Comparison of ENCODE assay signal across 1 cellular context in the genomic region with DNA sequence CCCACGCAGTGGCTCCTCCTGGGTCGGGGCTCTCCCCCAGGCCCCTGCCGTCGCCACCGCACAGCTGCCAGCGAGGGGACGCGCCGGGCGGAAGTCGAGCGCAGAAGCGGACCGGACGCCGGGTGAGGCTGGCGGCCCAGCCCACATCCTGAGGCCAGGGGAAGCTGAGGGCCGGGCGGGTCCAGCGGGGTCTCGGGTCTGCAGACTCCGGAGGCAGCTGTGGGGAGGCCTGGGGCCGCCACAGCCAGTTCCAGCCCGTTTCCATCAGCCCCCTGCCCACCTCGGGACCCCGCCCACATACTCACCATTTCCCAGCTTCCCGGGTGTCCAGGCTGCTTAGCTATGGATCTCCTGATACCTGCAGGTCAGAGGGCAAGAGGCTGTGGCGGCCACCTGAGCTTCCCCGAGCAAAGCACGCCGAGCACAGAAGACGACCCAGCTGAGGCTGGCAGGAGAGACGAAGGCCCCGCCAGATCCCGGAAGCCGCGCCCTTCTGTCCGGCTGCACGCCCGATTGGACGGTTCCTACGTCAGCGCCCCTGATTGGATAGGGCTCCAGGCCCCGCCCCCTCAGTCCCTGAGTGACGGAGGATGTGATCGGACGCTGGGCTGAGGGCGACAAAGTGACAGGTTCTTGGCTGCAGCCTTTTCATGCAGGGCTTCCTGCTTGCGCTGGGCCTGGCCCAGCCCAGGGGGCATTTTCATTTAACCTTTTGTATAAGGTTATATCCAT.
TF ChIP-seq lines count a peak whose summit lies in the region.

No MANE protein-coding gene starts in this region.

TF ChIP-seq in K562, 482 proteins besides CTCF, POLR2A, EP300 and RAD21 (continued from another document and continues in another):
- TF ChIP-seq, protein P1, sequence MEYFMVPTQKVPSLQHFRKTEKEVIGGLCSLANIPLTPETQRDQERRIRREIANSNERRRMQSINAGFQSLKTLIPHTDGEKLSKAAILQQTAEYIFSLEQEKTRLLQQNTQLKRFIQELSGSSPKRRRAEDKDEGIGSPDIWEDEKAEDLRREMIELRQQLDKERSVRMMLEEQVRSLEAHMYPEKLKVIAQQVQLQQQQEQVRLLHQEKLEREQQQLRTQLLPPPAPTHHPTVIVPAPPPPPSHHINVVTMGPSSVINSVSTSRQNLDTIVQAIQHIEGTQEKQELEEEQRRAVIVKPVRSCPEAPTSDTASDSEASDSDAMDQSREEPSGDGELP (CRISPR knock-in tag; IDR thresholded peaks at IDR 0.05; ENCODE audit: borderline replicate concordance): peak; percentile 98
- no peak for TF ChIP-seq SMAD2 (IDR thresholded peaks at IDR 0.05; ENCODE audit: low read depth, low read length)
- 0 out of 2 replicates have a peak, but pooled peaks have one; percentile 35 for TF ChIP-seq ESRRA (IDR thresholded peaks at IDR 0.05; ENCODE audit: borderline replicate concordance, low read depth)
- TF ChIP-seq, protein P2, sequence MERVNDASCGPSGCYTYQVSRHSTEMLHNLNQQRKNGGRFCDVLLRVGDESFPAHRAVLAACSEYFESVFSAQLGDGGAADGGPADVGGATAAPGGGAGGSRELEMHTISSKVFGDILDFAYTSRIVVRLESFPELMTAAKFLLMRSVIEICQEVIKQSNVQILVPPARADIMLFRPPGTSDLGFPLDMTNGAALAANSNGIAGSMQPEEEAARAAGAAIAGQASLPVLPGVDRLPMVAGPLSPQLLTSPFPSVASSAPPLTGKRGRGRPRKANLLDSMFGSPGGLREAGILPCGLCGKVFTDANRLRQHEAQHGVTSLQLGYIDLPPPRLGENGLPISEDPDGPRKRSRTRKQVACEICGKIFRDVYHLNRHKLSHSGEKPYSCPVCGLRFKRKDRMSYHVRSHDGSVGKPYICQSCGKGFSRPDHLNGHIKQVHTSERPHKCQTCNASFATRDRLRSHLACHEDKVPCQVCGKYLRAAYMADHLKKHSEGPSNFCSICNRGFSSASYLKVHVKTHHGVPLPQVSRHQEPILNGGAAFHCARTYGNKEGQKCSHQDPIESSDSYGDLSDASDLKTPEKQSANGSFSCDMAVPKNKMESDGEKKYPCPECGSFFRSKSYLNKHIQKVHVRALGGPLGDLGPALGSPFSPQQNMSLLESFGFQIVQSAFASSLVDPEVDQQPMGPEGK (CRISPR knock-in tag; IDR thresholded peaks at IDR 0.05; ENCODE audit: borderline replicate concordance): peak; percentile 52; the same call in 1 of the 2 replicates
- TF ChIP-seq, protein P3, sequence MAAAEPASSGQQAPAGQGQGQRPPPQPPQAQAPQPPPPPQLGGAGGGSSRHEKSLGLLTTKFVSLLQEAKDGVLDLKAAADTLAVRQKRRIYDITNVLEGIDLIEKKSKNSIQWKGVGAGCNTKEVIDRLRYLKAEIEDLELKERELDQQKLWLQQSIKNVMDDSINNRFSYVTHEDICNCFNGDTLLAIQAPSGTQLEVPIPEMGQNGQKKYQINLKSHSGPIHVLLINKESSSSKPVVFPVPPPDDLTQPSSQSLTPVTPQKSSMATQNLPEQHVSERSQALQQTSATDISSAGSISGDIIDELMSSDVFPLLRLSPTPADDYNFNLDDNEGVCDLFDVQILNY (CRISPR knock-in tag; IDR thresholded peaks at IDR 0.05): no peak
- TF ChIP-seq CREB1 (IDR thresholded peaks at IDR 0.05): peak; percentile 79
- TF ChIP-seq CREB1 (CRISPR knock-in tag; IDR thresholded peaks at IDR 0.05): peak; percentile 89
- TF ChIP-seq, protein P4, sequence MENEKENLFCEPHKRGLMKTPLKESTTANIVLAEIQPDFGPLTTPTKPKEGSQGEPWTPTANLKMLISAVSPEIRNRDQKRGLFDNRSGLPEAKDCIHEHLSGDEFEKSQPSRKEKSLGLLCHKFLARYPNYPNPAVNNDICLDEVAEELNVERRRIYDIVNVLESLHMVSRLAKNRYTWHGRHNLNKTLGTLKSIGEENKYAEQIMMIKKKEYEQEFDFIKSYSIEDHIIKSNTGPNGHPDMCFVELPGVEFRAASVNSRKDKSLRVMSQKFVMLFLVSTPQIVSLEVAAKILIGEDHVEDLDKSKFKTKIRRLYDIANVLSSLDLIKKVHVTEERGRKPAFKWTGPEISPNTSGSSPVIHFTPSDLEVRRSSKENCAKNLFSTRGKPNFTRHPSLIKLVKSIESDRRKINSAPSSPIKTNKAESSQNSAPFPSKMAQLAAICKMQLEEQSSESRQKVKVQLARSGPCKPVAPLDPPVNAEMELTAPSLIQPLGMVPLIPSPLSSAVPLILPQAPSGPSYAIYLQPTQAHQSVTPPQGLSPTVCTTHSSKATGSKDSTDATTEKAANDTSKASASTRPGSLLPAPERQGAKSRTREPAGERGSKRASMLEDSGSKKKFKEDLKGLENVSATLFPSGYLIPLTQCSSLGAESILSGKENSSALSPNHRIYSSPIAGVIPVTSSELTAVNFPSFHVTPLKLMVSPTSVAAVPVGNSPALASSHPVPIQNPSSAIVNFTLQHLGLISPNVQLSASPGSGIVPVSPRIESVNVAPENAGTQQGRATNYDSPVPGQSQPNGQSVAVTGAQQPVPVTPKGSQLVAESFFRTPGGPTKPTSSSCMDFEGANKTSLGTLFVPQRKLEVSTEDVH (IDR thresholded peaks at IDR 0.05; ENCODE audit: low read depth, partially characterized antibody): no peak
- TF ChIP-seq ZNF263 (CRISPR knock-in tag; IDR thresholded peaks at IDR 0.05; ENCODE audit: borderline replicate concordance): peak; percentile 62; the same call in 1 of the 2 replicates
- TF ChIP-seq E2F3 (CRISPR knock-in tag; IDR thresholded peaks at IDR 0.05): peak; percentile 55; the same call in 1 of the 2 replicates
- TF ChIP-seq FOXK1 (CRISPR knock-in tag; IDR thresholded peaks at IDR 0.05; ENCODE audit: borderline replicate concordance): peak; percentile 78; the same call in 1 of the 2 replicates
- TF ChIP-seq, protein P5, sequence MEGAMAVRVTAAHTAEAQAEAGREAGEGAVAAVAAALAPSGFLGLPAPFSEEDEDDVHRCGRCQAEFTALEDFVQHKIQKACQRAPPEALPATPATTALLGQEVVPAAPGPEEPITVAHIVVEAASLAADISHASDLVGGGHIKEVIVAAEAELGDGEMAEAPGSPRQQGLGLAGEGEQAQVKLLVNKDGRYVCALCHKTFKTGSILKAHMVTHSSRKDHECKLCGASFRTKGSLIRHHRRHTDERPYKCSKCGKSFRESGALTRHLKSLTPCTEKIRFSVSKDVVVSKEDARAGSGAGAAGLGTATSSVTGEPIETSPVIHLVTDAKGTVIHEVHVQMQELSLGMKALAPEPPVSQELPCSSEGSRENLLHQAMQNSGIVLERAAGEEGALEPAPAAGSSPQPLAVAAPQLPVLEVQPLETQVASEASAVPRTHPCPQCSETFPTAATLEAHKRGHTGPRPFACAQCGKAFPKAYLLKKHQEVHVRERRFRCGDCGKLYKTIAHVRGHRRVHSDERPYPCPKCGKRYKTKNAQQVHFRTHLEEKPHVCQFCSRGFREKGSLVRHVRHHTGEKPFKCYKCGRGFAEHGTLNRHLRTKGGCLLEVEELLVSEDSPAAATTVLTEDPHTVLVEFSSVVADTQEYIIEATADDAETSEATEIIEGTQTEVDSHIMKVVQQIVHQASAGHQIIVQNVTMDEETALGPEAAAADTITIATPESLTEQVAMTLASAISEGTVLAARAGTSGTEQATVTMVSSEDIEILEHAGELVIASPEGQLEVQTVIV (CRISPR knock-in tag; IDR thresholded peaks at IDR 0.05; ENCODE audit: borderline replicate concordance): peak; percentile 25; the same call in 1 of the 2 replicates
- TF ChIP-seq L3MBTL2 (IDR thresholded peaks at IDR 0.05): peak; percentile 84; the same call in 1 of the 2 replicates
- TF ChIP-seq ZNF224 (CRISPR knock-in tag; IDR thresholded peaks at IDR 0.05): 0 out of 2 replicates have a peak, but pooled peaks have one; percentile 32
- no peak for TF ChIP-seq ZFP30 (CRISPR knock-in tag; IDR thresholded peaks at IDR 0.05; ENCODE audit: borderline replicate concordance)
- TF ChIP-seq ZZZ3 (IDR thresholded peaks at IDR 0.05): no peak
- TF ChIP-seq ASH1L (IDR thresholded peaks at IDR 0.05; ENCODE audit: borderline replicate concordance, low read depth, partially characterized antibody): peak; percentile 86
- TF ChIP-seq, protein P6, sequence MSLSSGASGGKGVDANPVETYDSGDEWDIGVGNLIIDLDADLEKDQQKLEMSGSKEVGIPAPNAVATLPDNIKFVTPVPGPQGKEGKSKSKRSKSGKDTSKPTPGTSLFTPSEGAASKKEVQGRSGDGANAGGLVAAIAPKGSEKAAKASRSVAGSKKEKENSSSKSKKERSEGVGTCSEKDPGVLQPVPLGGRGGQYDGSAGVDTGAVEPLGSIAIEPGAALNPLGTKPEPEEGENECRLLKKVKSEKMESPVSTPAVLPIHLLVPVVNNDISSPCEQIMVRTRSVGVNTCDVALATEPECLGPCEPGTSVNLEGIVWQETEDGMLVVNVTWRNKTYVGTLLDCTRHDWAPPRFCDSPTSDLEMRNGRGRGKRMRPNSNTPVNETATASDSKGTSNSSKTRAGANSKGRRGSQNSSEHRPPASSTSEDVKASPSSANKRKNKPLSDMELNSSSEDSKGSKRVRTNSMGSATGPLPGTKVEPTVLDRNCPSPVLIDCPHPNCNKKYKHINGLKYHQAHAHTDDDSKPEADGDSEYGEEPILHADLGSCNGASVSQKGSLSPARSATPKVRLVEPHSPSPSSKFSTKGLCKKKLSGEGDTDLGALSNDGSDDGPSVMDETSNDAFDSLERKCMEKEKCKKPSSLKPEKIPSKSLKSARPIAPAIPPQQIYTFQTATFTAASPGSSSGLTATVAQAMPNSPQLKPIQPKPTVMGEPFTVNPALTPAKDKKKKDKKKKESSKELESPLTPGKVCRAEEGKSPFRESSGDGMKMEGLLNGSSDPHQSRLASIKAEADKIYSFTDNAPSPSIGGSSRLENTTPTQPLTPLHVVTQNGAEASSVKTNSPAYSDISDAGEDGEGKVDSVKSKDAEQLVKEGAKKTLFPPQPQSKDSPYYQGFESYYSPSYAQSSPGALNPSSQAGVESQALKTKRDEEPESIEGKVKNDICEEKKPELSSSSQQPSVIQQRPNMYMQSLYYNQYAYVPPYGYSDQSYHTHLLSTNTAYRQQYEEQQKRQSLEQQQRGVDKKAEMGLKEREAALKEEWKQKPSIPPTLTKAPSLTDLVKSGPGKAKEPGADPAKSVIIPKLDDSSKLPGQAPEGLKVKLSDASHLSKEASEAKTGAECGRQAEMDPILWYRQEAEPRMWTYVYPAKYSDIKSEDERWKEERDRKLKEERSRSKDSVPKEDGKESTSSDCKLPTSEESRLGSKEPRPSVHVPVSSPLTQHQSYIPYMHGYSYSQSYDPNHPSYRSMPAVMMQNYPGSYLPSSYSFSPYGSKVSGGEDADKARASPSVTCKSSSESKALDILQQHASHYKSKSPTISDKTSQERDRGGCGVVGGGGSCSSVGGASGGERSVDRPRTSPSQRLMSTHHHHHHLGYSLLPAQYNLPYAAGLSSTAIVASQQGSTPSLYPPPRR (CRISPR knock-in tag; IDR thresholded peaks at IDR 0.05; ENCODE audit: borderline replicate concordance): no peak
- TF ChIP-seq MECOM (CRISPR knock-in tag; IDR thresholded peaks at IDR 0.05): no peak
- TF ChIP-seq, protein P7, sequence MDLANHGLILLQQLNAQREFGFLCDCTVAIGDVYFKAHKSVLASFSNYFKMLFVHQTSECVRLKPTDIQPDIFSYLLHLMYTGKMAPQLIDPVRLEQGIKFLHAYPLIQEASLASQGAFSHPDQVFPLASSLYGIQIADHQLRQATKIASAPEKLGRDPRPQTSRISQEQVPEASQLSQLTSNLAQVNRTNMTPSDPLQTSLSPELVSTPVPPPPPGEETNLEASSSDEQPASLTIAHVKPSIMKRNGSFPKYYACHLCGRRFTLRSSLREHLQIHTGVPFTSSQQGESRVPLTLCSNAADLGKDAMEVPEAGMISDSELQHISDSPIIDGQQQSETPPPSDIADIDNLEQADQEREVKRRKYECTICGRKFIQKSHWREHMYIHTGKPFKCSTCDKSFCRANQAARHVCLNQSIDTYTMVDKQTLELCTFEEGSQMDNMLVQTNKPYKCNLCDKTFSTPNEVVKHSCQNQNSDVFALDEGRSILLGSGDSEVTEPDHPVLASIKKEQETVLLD (IDR thresholded peaks at IDR 0.05): no peak
- TF ChIP-seq NFIX (CRISPR knock-in tag; IDR thresholded peaks at IDR 0.05; ENCODE audit: low read depth): no peak
- TF ChIP-seq CHD1 (IDR thresholded peaks at IDR 0.05; ENCODE audit: low read length): peak; percentile 95
- no peak for TF ChIP-seq XRCC5 (IDR thresholded peaks at IDR 0.05; ENCODE audit: low read depth, low read length)
- TF ChIP-seq, protein P8, sequence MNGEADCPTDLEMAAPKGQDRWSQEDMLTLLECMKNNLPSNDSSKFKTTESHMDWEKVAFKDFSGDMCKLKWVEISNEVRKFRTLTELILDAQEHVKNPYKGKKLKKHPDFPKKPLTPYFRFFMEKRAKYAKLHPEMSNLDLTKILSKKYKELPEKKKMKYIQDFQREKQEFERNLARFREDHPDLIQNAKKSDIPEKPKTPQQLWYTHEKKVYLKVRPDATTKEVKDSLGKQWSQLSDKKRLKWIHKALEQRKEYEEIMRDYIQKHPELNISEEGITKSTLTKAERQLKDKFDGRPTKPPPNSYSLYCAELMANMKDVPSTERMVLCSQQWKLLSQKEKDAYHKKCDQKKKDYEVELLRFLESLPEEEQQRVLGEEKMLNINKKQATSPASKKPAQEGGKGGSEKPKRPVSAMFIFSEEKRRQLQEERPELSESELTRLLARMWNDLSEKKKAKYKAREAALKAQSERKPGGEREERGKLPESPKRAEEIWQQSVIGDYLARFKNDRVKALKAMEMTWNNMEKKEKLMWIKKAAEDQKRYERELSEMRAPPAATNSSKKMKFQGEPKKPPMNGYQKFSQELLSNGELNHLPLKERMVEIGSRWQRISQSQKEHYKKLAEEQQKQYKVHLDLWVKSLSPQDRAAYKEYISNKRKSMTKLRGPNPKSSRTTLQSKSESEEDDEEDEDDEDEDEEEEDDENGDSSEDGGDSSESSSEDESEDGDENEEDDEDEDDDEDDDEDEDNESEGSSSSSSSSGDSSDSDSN (IDR thresholded peaks at IDR 0.05; ENCODE audit: borderline replicate concordance in 1 of 2, low read depth in 2 of 2, low read length in 2 of 2): peak in 1 of 2 experiments; percentile 71; a peak in 1 of 4 replicates
- TF ChIP-seq ZNF134 (CRISPR knock-in tag; conservative IDR thresholded peaks at IDR 0.05): 0 out of 2 replicates have a peak, but pooled peaks have one; percentile 18
- peak; percentile 35 to 51; a peak in 2 of 4 replicates for TF ChIP-seq FOXK2 (conservative IDR thresholded peaks at IDR 0.05 in 1 of 2, IDR thresholded peaks at IDR 0.05 in 1 of 2; ENCODE audit: low read depth in 2 of 2)
- no peak for TF ChIP-seq PTBP1 (IDR thresholded peaks at IDR 0.05; ENCODE audit: low read depth, low read length)
- TF ChIP-seq CBX1 (IDR thresholded peaks at IDR 0.05; ENCODE audit: low read depth): peak; percentile 54; the same call in 1 of the 2 replicates
- TF ChIP-seq, protein P9, sequence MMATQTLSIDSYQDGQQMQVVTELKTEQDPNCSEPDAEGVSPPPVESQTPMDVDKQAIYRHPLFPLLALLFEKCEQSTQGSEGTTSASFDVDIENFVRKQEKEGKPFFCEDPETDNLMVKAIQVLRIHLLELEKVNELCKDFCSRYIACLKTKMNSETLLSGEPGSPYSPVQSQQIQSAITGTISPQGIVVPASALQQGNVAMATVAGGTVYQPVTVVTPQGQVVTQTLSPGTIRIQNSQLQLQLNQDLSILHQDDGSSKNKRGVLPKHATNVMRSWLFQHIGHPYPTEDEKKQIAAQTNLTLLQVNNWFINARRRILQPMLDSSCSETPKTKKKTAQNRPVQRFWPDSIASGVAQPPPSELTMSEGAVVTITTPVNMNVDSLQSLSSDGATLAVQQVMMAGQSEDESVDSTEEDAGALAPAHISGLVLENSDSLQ (IDR thresholded peaks at IDR 0.05): peak; percentile 98
- peak; percentile 18; the same call in 1 of the 2 replicates for TF ChIP-seq TCF3 (CRISPR knock-in tag; IDR thresholded peaks at IDR 0.05)
- TF ChIP-seq ZC3H4 (CRISPR knock-in tag; IDR thresholded peaks at IDR 0.05; ENCODE audit: borderline replicate concordance): no peak
- TF ChIP-seq ZSCAN32 (CRISPR knock-in tag; IDR thresholded peaks at IDR 0.05): peak; percentile 8; the same call in 1 of the 2 replicates
- peak; percentile 52; the same call in 1 of the 2 replicates for TF ChIP-seq PRMT5 (CRISPR knock-in tag; IDR thresholded peaks at IDR 0.05)
- TF ChIP-seq ZBTB7A (IDR thresholded peaks at IDR 0.05; ENCODE audit: borderline replicate concordance, control insufficient read depth, low read depth, low read length): peak; percentile 83; the same call in 1 of the 2 replicates
- TF ChIP-seq MXI1 (IDR thresholded peaks at IDR 0.05; ENCODE audit: low read depth, low read length): no peak; the same call in 1 of the 2 replicates
